In genomic region chr4:174273960-174274359, GRCh38 we compare ENCODE assay signal across 30 cellular contexts.
"Had no signal": no experiment of that assay in that cellular context is flagged by ENCODE, and none has a peak within 500 bp of the region (broad histone marks: within the 10 kb centered on the region; RNA-seq: fewer than 3 reads in every experiment).

No MANE protein-coding gene starts in this region.

- H3K27ac ChIP-seq: body of pancreas, coronary artery, dorsolateral prefrontal cortex, gastrocnemius medialis, right lobe of liver, skin epidermis, upper lobe of left lung, vagina had no signal

- H3K27me3 ChIP-seq: adrenal gland, body of pancreas, dorsolateral prefrontal cortex, gastrocnemius medialis, right lobe of liver, upper lobe of left lung, vagina had no signal

- DNase-seq: activated CD4-positive, alpha-beta memory T cell treated with anti-CD3 and anti-CD28 coated beads for 36 hours; activated CD4-positive, alpha-beta T cell treated with anti-CD3 and anti-CD28 coated beads, Interleukin-2, amount 10 ng/mL, durations not matched to agents 24 days and 14 days; activated CD4-positive, CD25-positive, alpha-beta regulatory T cell treated with anti-CD3 and anti-CD28 coated beads, Interleukin-2, amount 50 U/mL, for 72 hours; activated CD8-positive, alpha-beta memory T cell treated with anti-CD3 and anti-CD28 coated beads, Interleukin-2, amount 50 U/mL, for 4 hours; activated effector memory CD4-positive, alpha-beta T cell treated with anti-CD3 and anti-CD28 coated beads, Interleukin-2, amount 50 U/mL, for 16 hours; activated naive CD4-positive, alpha-beta T cell treated with anti-CD3 and anti-CD28 coated beads for 36 hours; activated naive CD8-positive, alpha-beta T cell treated with anti-CD3 and anti-CD28 coated beads for 36 hours; activated T-cell treated with anti-CD3 and anti-CD28 coated beads, Interleukin-2, amount 50 U/mL, for 1 hour; adrenal gland; aorta; body of pancreas; cerebellar nuclear complex; dorsolateral prefrontal cortex; effector memory CD4-positive, alpha-beta T cell; gastrocnemius medialis; head of caudate nucleus; hippocampal formation; left cardiac atrium; left ventricle myocardium superior; mucosa of descending colon; posterior cingulate gyrus; right lobe of liver; stimulated activated CD4-positive, alpha-beta T cell treated with anti-CD3 and anti-CD28 coated beads, Interleukin-12 subunit alpha, Interleukin-12 subunit beta, amount 100 ng/mL, for 4 hours; stimulated activated CD4-positive, alpha-beta T cell treated with anti-CD3 and anti-CD28 coated beads, Interleukin-4, amount 100 ng/mL, for 1 hour; stimulated activated naive CD8-positive, alpha-beta T cell treated with anti-CD3 and anti-CD28 coated beads, Interleukin-15, amount 100 ng/mL, for 72 hours; substantia nigra; upper lobe of left lung had no signal

- H3K4me1 ChIP-seq: body of pancreas, right lobe of liver had no signal

- ATAC-seq: body of pancreas; gastrocnemius medialis; left cardiac atrium; left ventricle myocardium superior; mucosa of descending colon; right lobe of liver; stimulated activated naive CD8-positive, alpha-beta T cell treated with anti-CD3 and anti-CD28 coated beads, Interleukin-15, amount 100 ng/mL, for 72 hours had no signal
